ENCODE assay signal across 8 cellular contexts in genomic region chr10:59709472-59710125, GRCh38. TPM values are rescaled to one million over a fixed set of nuclear protein-coding genes. Genes with fewer than 3 reads are reported as not detected.
DNase-seq lines count a peak whose midpoint lies in the region; ATAC-seq, FAIRE-seq and TF ChIP-seq lines count a peak whose summit lies in the region.

SLC16A9 (minus strand) TSS chr10:59709850; CDS start chr10:59684291, 25,559 bp downstream.

- no peak for FAIRE-seq in pancreas (lab: Jason Lieb, UNC)

- DNase-seq in BJ (ENCODE audit: low read depth) (no peak), NCI-H226 (peak; percentile 74), Right ventricle myocardium inferior (ENCODE audit: missing footprints) (peak; percentile 74), pancreas (peak; percentile 54 to 87 (median 68)), CD1c-positive myeloid dendritic cell (ENCODE audit: extremely low spot score) (no peak)
- peak; percentile 8 for DNase-seq in activated T-helper 9 cell treated with anti-CD3 and anti-CD28 coated beads, Interleukin-2, amount 50 U/mL, for 16 hours (ENCODE audit: low read depth)

- TF ChIP-seq CTCF in BJ (IDR thresholded peaks at IDR 0.05; ENCODE audit: insufficient read depth, low read depth, low read length) (peak; percentile 39), pancreas (IDR thresholded peaks at IDR 0.05) (peak in 1 of 4 donors; percentile 19)

- no peaks in the 10 kb centered on the region for H3K9me3 ChIP-seq in pancreas

- peak within 1 kb of the TSS in 2 of 4 donors; percentile 44 to 60 for H3K27ac ChIP-seq in pancreas

- H3K4me3 ChIP-seq in BJ (ENCODE audit: low read depth, low read length) (peak within 1 kb of the TSS; percentile 38), pancreas (peak within 1 kb of the TSS; percentile 45 to 66 (median 54))

- 0 to 1% methylated on average over 63 to 66 of the region's 66 CpGs for WGBS in pancreas, 2 donors

- CTCF ChIA-PET in BJ (lab: Yijun Ruan, JAX), result interaction anchor here (1.4 kb wide), 1 partner anchor 17 kb away, joined by 5 read pairs; no protein-coding TSS in a partner anchor

- ATAC-seq in GM18867 (IDR thresholded peaks at IDR 0.05; ENCODE audit: unreplicated experiment) (peak; percentile 89), HG02981 (IDR thresholded peaks at IDR 0.05; ENCODE audit: unreplicated experiment) (peak; percentile 84), Right ventricle myocardium inferior (peak; percentile 93), pancreas (peak; percentile 87 to 92 (median 90))

- POLR2A ChIA-PET in BJ (lab: Charles Lee), result no interaction called here

- H3K4me1 ChIP-seq in pancreas, result peaks cover 0 to 7% (median 5%) of the 10 kb centered on the region in 3 donors

- H3K36me3 ChIP-seq in BJ (ENCODE audit: control insufficient read depth, insufficient read depth, low read length) (no peaks in the 10 kb centered on the region), pancreas (no peaks in the 10 kb centered on the region)

- intact Hi-C loops in Right ventricle myocardium inferior (cut with DNase I) (no loop called here), pancreas (cut with DNase I) (no loop called here)

- H3K27me3 ChIP-seq in BJ (ENCODE audit: control insufficient read depth, insufficient read depth, low read length), result peaks cover 12% of the 10 kb centered on the region
- no peaks in the 10 kb centered on the region for H3K27me3 ChIP-seq in pancreas

RNA-seq across cellular contexts. Expression of gene SLC16A9, which starts in this region (rescaled TPM):
- 0.05 TPM in 2 replicates for polyA plus RNA-seq in BJ (2011; rRNA removed)
- 0.05 TPM in 1 of 2 replicates, not detected in the other for polyA minus RNA-seq in BJ (2011; rRNA and poly(A)+ RNA removed)
- 0.89 TPM for total RNA-seq in Right ventricle myocardium inferior
- 1 to 10 TPM in 5 of 6 donors, under 1 TPM in 1; 0.32 to 2.3 (median 1.4) TPM for total RNA-seq in pancreas
- polyA plus RNA-seq in pancreas, result 1 to 10 TPM; 1.6 to 7.4 TPM

Comparison
In these comparisons a context has a peak if more than half of its experiments do, and no peak if none do; other contexts are left out.
1. Peak in DNase-seq and ATAC-seq in Right ventricle myocardium inferior; RNA of the gene not detected or under 1 TPM.
2. DNase-seq: peak in NCI-H226 (single experiment), activated T-helper 9 cell treated with anti-CD3 and anti-CD28 coated beads, Interleukin-2, amount 50 U/mL, for 16 hours (single experiment) and pancreas (6 of 6); none in BJ (single experiment) and CD1c-positive myeloid dendritic cell (single experiment).
3. Peak in every context shown above with its lines, with median percentiles within 50 percentile points of each other: ATAC-seq.